In genomic region chr19:34316741-34317241, GRCh38 we compare ENCODE assay signal across 1 cellular context.
TF ChIP-seq lines count a peak whose summit lies in the region.

No MANE protein-coding gene starts in this region.

TF ChIP-seq in GM23338, 12 proteins besides CTCF, POLR2A, EP300 and RAD21 (continued from another document):
- no peak for TF ChIP-seq POLR2AphosphoS5 (IDR thresholded peaks at IDR 0.05; ENCODE audit: low read depth)
- no peak for TF ChIP-seq EZH2 (IDR thresholded peaks at IDR 0.05; ENCODE audit: low read depth, unreplicated experiment)
- TF ChIP-seq ZNF462 (CRISPR knock-in tag; IDR thresholded peaks at IDR 0.05), result no peak
- TF ChIP-seq JUNB (IDR thresholded peaks at IDR 0.05; ENCODE audit: unreplicated experiment), result no peak
- no peak for TF ChIP-seq ZNF114 (CRISPR knock-in tag; IDR thresholded peaks at IDR 0.05)
- TF ChIP-seq STAT1 (IDR thresholded peaks at IDR 0.05; ENCODE audit: unreplicated experiment), result no peak
- TF ChIP-seq NANOG (IDR thresholded peaks at IDR 0.05; ENCODE audit: borderline replicate concordance), result no peak
- no peak for TF ChIP-seq CREB1 (CRISPR knock-in tag; IDR thresholded peaks at IDR 0.05; ENCODE audit: low read depth)
